1 cellular context compared by ENCODE assay signal in genomic region chr10:112985701-112986510, GRCh38.
TF ChIP-seq lines count a peak whose summit lies in the region.

No MANE protein-coding gene starts in this region.

TF ChIP-seq in GM23338, 12 proteins besides CTCF, POLR2A, EP300 and RAD21 (continued from another document):
- TF ChIP-seq EZH2phosphoT487 (IDR thresholded peaks at IDR 0.05; ENCODE audit: unreplicated experiment) (no peak), STAT1 (IDR thresholded peaks at IDR 0.05; ENCODE audit: unreplicated experiment) (no peak), EZH2 (IDR thresholded peaks at IDR 0.05; ENCODE audit: low read depth, unreplicated experiment) (no peak), NANOG (IDR thresholded peaks at IDR 0.05; ENCODE audit: borderline replicate concordance) (no peak), JUNB (IDR thresholded peaks at IDR 0.05; ENCODE audit: unreplicated experiment) (no peak)
TF ChIP-seq in GM23338: peak in this region for 0.
